24 cellular contexts compared by ENCODE assay signal in genomic region chr18:21146016-21146415, GRCh38.
"Had no signal": no experiment of that assay in that cellular context is flagged by ENCODE, and none has a peak within 500 bp of the region (broad histone marks: within the 10 kb centered on the region; RNA-seq: fewer than 3 reads in every experiment).

No MANE protein-coding gene starts in this region.

- H3K27me3 ChIP-seq: ascending aorta, brain microvascular endothelial cell, dorsolateral prefrontal cortex, esophagus squamous epithelium, foreskin keratinocyte, vagina had no signal

- DNase-seq: activated CD4-positive, alpha-beta T cell treated with anti-CD3 and anti-CD28 coated beads, Interleukin-2, amount 10 ng/mL, durations not matched to agents 7 days and 5 days; activated CD4-positive, CD25-positive, alpha-beta regulatory T cell treated with anti-CD3 and anti-CD28 coated beads, Interleukin-2, amount 50 U/mL, for 72 hours; activated CD8-positive, alpha-beta memory T cell treated with anti-CD3 and anti-CD28 coated beads, Interleukin-2, amount 10 ng/mL, durations not matched to agents 7 days and 5 days; activated CD8-positive, alpha-beta T cell treated with anti-CD3 and anti-CD28 coated beads for 36 hours; activated effector memory CD4-positive, alpha-beta T cell treated with anti-CD3 and anti-CD28 coated beads, Interleukin-2, amount 50 U/mL, for 16 hours; activated T-cell treated with anti-CD3 and anti-CD28 coated beads for 4 hours; brain microvascular endothelial cell; central memory CD4-positive, alpha-beta T cell; dorsolateral prefrontal cortex; esophagus squamous epithelium; lower lobe of right lung; naive B cell; nucleus accumbens; small intestine; stimulated activated CD4-positive, alpha-beta T cell treated with anti-CD3 and anti-CD28 coated beads, Interleukin-15, amount 100 ng/mL, for 24 hours; trophoblast cell; WERI-Rb-1 had no signal

- ATAC-seq: activated CD8-positive, alpha-beta memory T cell treated with anti-CD3 and anti-CD28 coated beads, Interleukin-2, amount 10 ng/mL, durations not matched to agents 7 days and 5 days; activated CD8-positive, alpha-beta T cell treated with anti-CD3 and anti-CD28 coated beads for 36 hours; left lobe of liver; sciatic nerve; stimulated activated memory B cell treated with anti-CD40 and anti-IgM and Interleukin-4, amounts not matched to agents 10 μg/mL and 1 μg/mL and 100 μg/mL, for 72 hours had no signal

- H3K4me3 ChIP-seq: ascending aorta, dorsolateral prefrontal cortex, esophagus squamous epithelium, lower lobe of right lung, vagina had no signal

- H3K4me1 ChIP-seq: esophagus squamous epithelium, lower lobe of right lung, vagina had no signal

- H3K9me3 ChIP-seq: esophagus squamous epithelium, lower lobe of right lung, vagina had no signal

- H3K27ac ChIP-seq: ascending aorta, brain microvascular endothelial cell, dorsolateral prefrontal cortex, esophagus squamous epithelium, foreskin keratinocyte, lower lobe of right lung, vagina, WERI-Rb-1 had no signal

- FAIRE-seq: colon, small intestine had no signal

- H3K36me3 ChIP-seq: ascending aorta, brain microvascular endothelial cell, esophagus squamous epithelium, lower lobe of right lung, vagina, WERI-Rb-1 had no signal
